In genomic region chr11:107778839-107779517, GRCh38 we compare ENCODE assay signal across 26 cellular contexts.
DNase-seq lines count a peak whose midpoint lies in the region; ATAC-seq, FAIRE-seq and TF ChIP-seq lines count a peak whose summit lies in the region.
"Had no signal": no experiment of that assay in that cellular context is flagged by ENCODE, and none has a peak within 500 bp of the region (broad histone marks: within the 10 kb centered on the region; RNA-seq: fewer than 3 reads in every experiment).

No MANE protein-coding gene starts in this region.

- TF ChIP-seq EP300 in HepG2 (IDR thresholded peaks at IDR 0.05; ENCODE audit: low read depth in 2 of 2, low read length in 2 of 2) = no peak
- TF ChIP-seq EP300 in HepG2 (CRISPR knock-in tag; IDR thresholded peaks at IDR 0.05; ENCODE audit: borderline replicate concordance) = no peak

- no peak overlapping the region for H3K4me3 ChIP-seq in HepG2 (replicated peaks in 1 of 3; ENCODE audit: insufficient read depth in 1 of 3, low read depth in 2 of 3, low read length in 3 of 3)
- no peak overlapping the region for H3K4me3 ChIP-seq in gastrocnemius medialis
- H3K4me3 ChIP-seq: BLaER1 treated with 17β-estradiol and CSF1 and Interleukin-3, amounts not matched to agents 10 nM and 100 nM; HAP-1 had no signal

- H3K4me1 ChIP-seq in HepG2 (ENCODE audit: insufficient read depth, low read length) = no peaks in the 10 kb centered on the region
- no peaks in the 10 kb centered on the region for H3K4me1 ChIP-seq in gastrocnemius medialis

- TF ChIP-seq CTCF in HepG2 (CRISPR knock-in tag; IDR thresholded peaks at IDR 0.05) (no peak), type B pancreatic cell (conservative IDR thresholded peaks at IDR 0.05) (no peak), gastrocnemius medialis (IDR thresholded peaks at IDR 0.05 in 4 of 5, conservative IDR thresholded peaks at IDR 0.05 in 1 of 5) (no peak), GM10266 (IDR thresholded peaks at IDR 0.05; ENCODE audit: control insufficient read depth, insufficient read depth, low read depth, missing control alignments) (no peak)

- no TSS peak for BruUV-seq in HepG2 (replicated peaks; lab: Mats Ljungman, UMichigan)

- TF ChIP-seq POLR2A in HepG2 (IDR thresholded peaks at IDR 0.05; ENCODE audit: insufficient read depth in 1 of 2, low read depth in 2 of 2, low read length in 2 of 2) (no peak), gastrocnemius medialis (IDR thresholded peaks at IDR 0.05) (no peak)

- in situ Hi-C loops in HepG2 (cut with HindIII; ENCODE audit: extremely low pct_ligation_motif_present, low pct_unique_long_range_greater_than_20kb) (no loop called here), gastrocnemius medialis (cut with MboI; ENCODE audit: low sequenced_read_pairs in 4 of 4) (loop anchor here in 2 of 4 donors (10.0 kb wide), 3 partner anchors 94 to 204 kb away; no protein-coding TSS in a partner anchor)

- H3K27me3 Mint-ChIP-seq in type B pancreatic cell = no peaks in the 10 kb centered on the region
- H3K27me3 Mint-ChIP-seq: CD4-positive, alpha-beta memory T cell had no signal

- H3K9me3 Mint-ChIP-seq in type B pancreatic cell = no peaks in the 10 kb centered on the region
- H3K9me3 Mint-ChIP-seq: CD4-positive, alpha-beta memory T cell; IgD-negative memory B cell had no signal

- peak overlapping the region; percentile 25 for H3K27ac Mint-ChIP-seq in type B pancreatic cell
- H3K27ac Mint-ChIP-seq: IgD-negative memory B cell had no signal

- no peaks in the 10 kb centered on the region for H4K20me1 ChIP-seq in HepG2 (ENCODE audit: insufficient read depth, low read length)
- H4K20me1 ChIP-seq: BLaER1 treated with 17β-estradiol and CSF1 and Interleukin-3, amounts not matched to agents 10 nM and 100 nM had no signal

- TF ChIP-seq RAD21 in HepG2 (CRISPR knock-in tag; IDR thresholded peaks at IDR 0.05) = no peak

- CTCF ChIA-PET in HepG2 (lab: Yijun Ruan, JAX; ENCODE audit: low intra/inter-chr PET ratio, low total read pairs) = no interaction called here

- 20% methylated on average over 7 of the region's 7 CpGs for WGBS in HepG2 (ENCODE audit: low lambda C conversion rate)

- H3K9me3 ChIP-seq in HepG2 (ENCODE audit: low read length) (no peaks in the 10 kb centered on the region), gastrocnemius medialis (no peaks in the 10 kb centered on the region)
- H3K9me3 ChIP-seq: BLaER1 treated with 17β-estradiol and CSF1 and Interleukin-3, amounts not matched to agents 10 nM and 100 nM; Caco-2; HAP-1 had no signal

- H3K36me3 ChIP-seq in HepG2 (replicated peaks in 1 of 2; ENCODE audit: control insufficient read depth in 1 of 2, insufficient read depth in 2 of 2, low read length in 2 of 2) (no peaks in the 10 kb centered on the region), gastrocnemius medialis (no peaks in the 10 kb centered on the region)
- H3K36me3 ChIP-seq: BLaER1 treated with 17β-estradiol and CSF1 and Interleukin-3, amounts not matched to agents 10 nM and 100 nM; HAP-1 had no signal

- no peaks in the 10 kb centered on the region for H3K79me2 ChIP-seq in HepG2 (ENCODE audit: insufficient read depth, low read length)

- no peak overlapping the region for H3K27ac ChIP-seq in HepG2 (ENCODE audit: extremely low read length, insufficient read depth, low read length)
- H3K27ac ChIP-seq in gastrocnemius medialis = no peak overlapping the region
- H3K27ac ChIP-seq: 22Rv1; BLaER1 treated with 17β-estradiol and CSF1 and Interleukin-3, amounts not matched to agents 10 nM and 100 nM had no signal

- intact Hi-C loops in HepG2 (cut with micrococcal nuclease; ENCODE audit: unreplicated experiment) (no loop called here), gastrocnemius medialis (cut with DNase I; ENCODE audit: low total_unique reads) (no loop called here)

- FAIRE-seq in HepG2 (lab: Jason Lieb, UNC) = no peak
- FAIRE-seq: GM19239, HTR-8/SVneo had no signal

- no peak overlapping the region for H3K9ac ChIP-seq in HepG2 (ENCODE audit: insufficient read depth, low read depth, low read length)
- H3K9ac ChIP-seq: BLaER1 treated with 17β-estradiol and CSF1 and Interleukin-3, amounts not matched to agents 10 nM and 100 nM had no signal

- POLR2A ChIA-PET in HepG2 (lab: Yijun Ruan, JAX) = no interaction called here

- no peak overlapping the region for H3K4me3 Mint-ChIP-seq in type B pancreatic cell
- H3K4me3 Mint-ChIP-seq: CD4-positive, alpha-beta memory T cell; IgD-negative memory B cell had no signal

- no peak overlapping the region for H2AFZ ChIP-seq in HepG2 (ENCODE audit: low read length)

- H3K36me3 Mint-ChIP-seq in type B pancreatic cell = no peaks in the 10 kb centered on the region
- H3K36me3 Mint-ChIP-seq: CD4-positive, alpha-beta memory T cell had no signal

- peaks cover 15% of the 10 kb centered on the region for H3K4me1 Mint-ChIP-seq in type B pancreatic cell (ENCODE audit: unreplicated experiment)
- H3K4me1 Mint-ChIP-seq: IgD-negative memory B cell had no signal

- no peaks in the 10 kb centered on the region; a peak in 1 of 5 replicates for H3K27me3 ChIP-seq in HepG2 (ENCODE audit: control insufficient read depth in 1 of 2, insufficient read depth in 2 of 2, low read length in 2 of 2)
- H3K27me3 ChIP-seq in gastrocnemius medialis = no peaks in the 10 kb centered on the region
- H3K27me3 ChIP-seq: BLaER1 treated with 17β-estradiol and CSF1 and Interleukin-3, amounts not matched to agents 10 nM and 100 nM had no signal

- H3K4me2 ChIP-seq in HepG2 (ENCODE audit: low read depth, low read length) = no peak overlapping the region

- DNase-seq in DMS79 treated with DMSO at 0.1 percent for 48 hours (lab: John Stamatoyannopoulos, UW) (peak; percentile 11), DMS79 (lab: John Stamatoyannopoulos, UW) (no peak), RPMI8226 (peak; percentile 21), HepG2 (ENCODE audit: low spot score) (no peak), type B pancreatic cell (ENCODE audit: extremely low spot score, unreplicated experiment) (no peak), gastrocnemius medialis (no peak), GM10266 (ENCODE audit: extremely low spot score) (no peak)
- DNase-seq in central memory CD4-positive, alpha-beta T cell = no peak
- DNase-seq: Caco-2; CD4-positive, alpha-beta memory T cell; GDM1; Karpas-422; MV-4-11; NCI-H1105 treated with DMSO at 0.1 percent for 48 hours; NCI-H2029 treated with DMSO at 0.1 percent for 48 hours; NCI-H226; NCI-H524; PC-3; SIG-M5; T-helper 1 cell had no signal

- no peak for ATAC-seq in HepG2
- ATAC-seq in gastrocnemius medialis = no peak
- ATAC-seq: PC-3 had no signal

TF ChIP-seq in HepG2, 621 proteins besides CTCF, POLR2A, EP300 and RAD21:
- TF ChIP-seq MAFK (conservative IDR thresholded peaks at IDR 0.05 in 1 of 2, IDR thresholded peaks at IDR 0.05 in 1 of 2; ENCODE audit: low read length in 2 of 2) (peak; percentile 90 to 97), ZNF644 (CRISPR knock-in tag; IDR thresholded peaks at IDR 0.05; ENCODE audit: low read depth) (no peak), MAFF (IDR thresholded peaks at IDR 0.05; ENCODE audit: low read depth, low read length) (peak; percentile 95), ZNF615 (CRISPR knock-in tag; IDR thresholded peaks at IDR 0.05; ENCODE audit: borderline replicate concordance) (no peak), SMARCE1 (IDR thresholded peaks at IDR 0.05; ENCODE audit: borderline replicate concordance) (no peak)
- TF ChIP-seq, protein P1, sequence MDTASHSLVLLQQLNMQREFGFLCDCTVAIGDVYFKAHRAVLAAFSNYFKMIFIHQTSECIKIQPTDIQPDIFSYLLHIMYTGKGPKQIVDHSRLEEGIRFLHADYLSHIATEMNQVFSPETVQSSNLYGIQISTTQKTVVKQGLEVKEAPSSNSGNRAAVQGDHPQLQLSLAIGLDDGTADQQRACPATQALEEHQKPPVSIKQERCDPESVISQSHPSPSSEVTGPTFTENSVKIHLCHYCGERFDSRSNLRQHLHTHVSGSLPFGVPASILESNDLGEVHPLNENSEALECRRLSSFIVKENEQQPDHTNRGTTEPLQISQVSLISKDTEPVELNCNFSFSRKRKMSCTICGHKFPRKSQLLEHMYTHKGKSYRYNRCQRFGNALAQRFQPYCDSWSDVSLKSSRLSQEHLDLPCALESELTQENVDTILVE (CRISPR knock-in tag; IDR thresholded peaks at IDR 0.05) = no peak

Comparison
In these comparisons a context has a peak if more than half of its experiments do, and no peak if none do; other contexts are left out.
1. DNase-seq: peak in DMS79 treated with DMSO at 0.1 percent for 48 hours (single experiment) and RPMI8226 (single experiment); none in DMS79 (single experiment), HepG2 (single experiment), type B pancreatic cell (single experiment), gastrocnemius medialis (0 of 2), GM10266 (single experiment) and central memory CD4-positive, alpha-beta T cell (single experiment).